Comparison of ENCODE assay signal across 8 cellular contexts in genomic region chr20:10674684-10675455, GRCh38.
DNase-seq lines count a peak whose midpoint lies in the region; ATAC-seq and TF ChIP-seq lines count a peak whose summit lies in the region.

No MANE protein-coding gene starts in this region.

- CTCF ChIA-PET in HEK293 (lab: Yijun Ruan, JAX), result interaction anchor here (0.6 to 1.8 kb wide), 22 partner anchors 9 to 571 kb away, joined by 3 to 7 read pairs (median 4); no protein-coding TSS in a partner anchor

- peak overlapping the region; percentile 99 for H3K27ac ChIP-seq in HEK293 (ENCODE audit: extremely low read depth, low read depth, low read length)

- H3K4me3 ChIP-seq in HEK293 (ENCODE audit: low read depth, low read length), result peak overlapping the region; percentile 82
- H3K4me3 ChIP-seq in LNCaP clone FGC (ENCODE audit: low read depth, low read length), result peak overlapping the region; percentile 79
- peak overlapping the region; percentile 88 for H3K4me3 ChIP-seq in choroid plexus epithelial cell (ENCODE audit: low read depth, low read length)

- peak; percentile 62 for ATAC-seq in SK-N-SH treated with all-trans-retinoic acid at 6 μM for 48 hours

- no peaks in the 10 kb centered on the region for H3K9me3 ChIP-seq in HEK293 (ENCODE audit: control insufficient read depth, insufficient read depth, low read depth, low read length)

- H3K4me1 ChIP-seq in HEK293 (ENCODE audit: control insufficient read depth, insufficient read depth, low read length), result peaks cover 19% of the 10 kb centered on the region

- peak; percentile 73; the same call in 1 of the 2 replicates for TF ChIP-seq CTCF in HEK293 (tag by site-specific recombination; IDR thresholded peaks at IDR 0.05)
- TF ChIP-seq CTCF in LNCaP clone FGC (IDR thresholded peaks at IDR 0.05; ENCODE audit: control insufficient read depth, extremely low read depth, insufficient read depth), result peak; percentile 42
- TF ChIP-seq CTCF in choroid plexus epithelial cell (conservative IDR thresholded peaks at IDR 0.05; ENCODE audit: low read depth, low read length), result peak; percentile 79

- peak; percentile 58 for DNase-seq in stimulated activated CD4-positive, alpha-beta T cell treated with anti-CD3 and anti-CD28 coated beads, Interleukin-15, amount 100 ng/mL, for 24 hours
- DNase-seq in stimulated activated CD4-positive, alpha-beta T cell treated with anti-CD3 and anti-CD28 coated beads, Interleukin-12 subunit alpha, Interleukin-12 subunit beta, amount 100 ng/mL, for 4 hours, result no peak
- no peak for DNase-seq in LNCaP clone FGC (ENCODE audit: low read depth)
- peak; percentile 74 for DNase-seq in choroid plexus epithelial cell (ENCODE audit: low read depth)
- peak; percentile 60 for DNase-seq in kidney glomerular epithelial cell (lab: John Stamatoyannopoulos, UW)
- peak; percentile 35 to 55 for DNase-seq in stimulated activated CD4-positive, alpha-beta T cell treated with anti-CD3 and anti-CD28 coated beads, Interleukin-2, amount 100 ng/mL, for 24 hours

- POLR2A ChIA-PET in HEK293 (lab: Yijun Ruan, JAX), result interaction anchor here (1.0 to 2.7 kb wide), 13 partner anchors 8 to 592 kb away, joined by 3 to 17 read pairs (median 5); partner anchors contain the start of genes MKKS and SLX4IP

- H3K36me3 ChIP-seq in HEK293 (ENCODE audit: control insufficient read depth in 2 of 2, insufficient read depth in 1 of 2, low read length in 2 of 2), result peaks cover 0 to under 1% of the 10 kb centered on the region in 2 experiments; a peak in 1 of 3 replicates

TF ChIP-seq in HEK293, 187 proteins besides CTCF, POLR2A, EP300 and RAD21 (continues in another document):
- TF ChIP-seq ZBTB7A (tag by site-specific recombination; IDR thresholded peaks at IDR 0.05; ENCODE audit: low read depth) (peak; percentile 66; the same call in 1 of the 2 replicates), ZBTB11 (tag by site-specific recombination; conservative IDR thresholded peaks at IDR 0.05; ENCODE audit: low read depth) (0 out of 2 replicates have a peak, but pooled peaks have one; percentile 30), GLIS2 (tag by site-specific recombination; IDR thresholded peaks at IDR 0.05) (peak; percentile 80), ZNF335 (tag by site-specific recombination; conservative IDR thresholded peaks at IDR 0.05) (peak; percentile 42), ZFP3 (tag by site-specific recombination; IDR thresholded peaks at IDR 0.05; ENCODE audit: low read depth) (no peak), INSM2 (tag by site-specific recombination; IDR thresholded peaks at IDR 0.05) (no peak), ZBTB8A (tag by site-specific recombination; IDR thresholded peaks at IDR 0.05) (peak; percentile 68), ZNF341 (tag by site-specific recombination; IDR thresholded peaks at IDR 0.05; ENCODE audit: low read depth) (peak; percentile 65), SCRT2 (tag by site-specific recombination; IDR thresholded peaks at IDR 0.05) (peak; percentile 44; the same call in 1 of the 2 replicates), ZNF2 (tag by site-specific recombination; IDR thresholded peaks at IDR 0.05) (0 out of 2 replicates have a peak, but pooled peaks have one; percentile 18)

TF ChIP-seq in SK-N-SH treated with all-trans-retinoic acid at 6 μM for 48 hours, 23 proteins besides CTCF, POLR2A, EP300 and RAD21:
- TF ChIP-seq ISL1 (CRISPR knock-in tag; IDR thresholded peaks at IDR 0.05), result no peak
- no peak for TF ChIP-seq OSR1 (CRISPR knock-in tag; IDR thresholded peaks at IDR 0.05)
- no peak for TF ChIP-seq ZC3H10 (CRISPR knock-in tag; IDR thresholded peaks at IDR 0.05)
- no peak for TF ChIP-seq TCF4 (CRISPR knock-in tag; IDR thresholded peaks at IDR 0.05; ENCODE audit: borderline replicate concordance)
- TF ChIP-seq POU6F1 (CRISPR knock-in tag; IDR thresholded peaks at IDR 0.05; ENCODE audit: borderline replicate concordance, low read depth), result no peak
- no peak for TF ChIP-seq ZNF70 (CRISPR knock-in tag; IDR thresholded peaks at IDR 0.05)
- TF ChIP-seq GLIS3 (CRISPR knock-in tag; IDR thresholded peaks at IDR 0.05), result no peak
- TF ChIP-seq ZNF565 (CRISPR knock-in tag; conservative IDR thresholded peaks at IDR 0.05; ENCODE audit: low read depth), result no peak
- no peak for TF ChIP-seq CSDC2 (CRISPR knock-in tag; IDR thresholded peaks at IDR 0.05)
- TF ChIP-seq PPARA (CRISPR knock-in tag; IDR thresholded peaks at IDR 0.05; ENCODE audit: borderline replicate concordance), result no peak
- no peak for TF ChIP-seq CREB5 (CRISPR knock-in tag; IDR thresholded peaks at IDR 0.05; ENCODE audit: low read depth)

Comparison
In these comparisons a context has a peak if more than half of its experiments do, and no peak if none do; other contexts are left out.
1. DNase-seq: peak in stimulated activated CD4-positive, alpha-beta T cell treated with anti-CD3 and anti-CD28 coated beads, Interleukin-15, amount 100 ng/mL, for 24 hours (single experiment), choroid plexus epithelial cell (single experiment), kidney glomerular epithelial cell (single experiment) and stimulated activated CD4-positive, alpha-beta T cell treated with anti-CD3 and anti-CD28 coated beads, Interleukin-2, amount 100 ng/mL, for 24 hours (2 of 2); none in stimulated activated CD4-positive, alpha-beta T cell treated with anti-CD3 and anti-CD28 coated beads, Interleukin-12 subunit alpha, Interleukin-12 subunit beta, amount 100 ng/mL, for 4 hours (single experiment) and LNCaP clone FGC (single experiment).
2. Peak in every context shown above with its lines, with median percentiles within 50 percentile points of each other: H3K4me3 ChIP-seq and CTCF ChIP-seq.